Comparison of ENCODE assay signal across 1 cellular context in the genomic region with DNA sequence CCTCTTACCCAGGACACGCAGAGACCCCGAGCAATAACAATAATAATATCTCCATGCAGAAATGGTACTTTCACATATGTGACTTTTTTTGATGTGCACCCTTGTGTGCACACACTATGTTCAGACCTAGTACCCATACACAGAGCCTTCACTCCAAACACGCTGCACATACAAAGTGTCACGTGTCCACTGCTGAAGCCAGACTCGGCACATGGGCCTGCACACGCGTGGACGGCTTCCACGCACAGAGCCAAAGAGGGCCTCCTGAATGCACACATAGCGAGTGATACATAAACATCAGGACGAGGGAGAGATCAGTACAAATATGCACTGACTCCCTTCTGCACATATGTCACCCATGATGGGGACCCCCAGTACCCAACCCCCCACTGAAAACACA.
TF ChIP-seq lines count a peak whose summit lies in the region.

No MANE protein-coding gene starts in this region.

TF ChIP-seq in K562, 482 proteins besides CTCF, POLR2A, EP300 and RAD21:
- no peak for TF ChIP-seq ZNF644 (tag; IDR thresholded peaks at IDR 0.05; ENCODE audit: low read depth)
- no peak for TF ChIP-seq ZBTB7A (IDR thresholded peaks at IDR 0.05; ENCODE audit: borderline replicate concordance, control insufficient read depth, low read depth, low read length)
- TF ChIP-seq CBX1 (IDR thresholded peaks at IDR 0.05; ENCODE audit: low read depth) = no peak
- TF ChIP-seq, protein P1, sequence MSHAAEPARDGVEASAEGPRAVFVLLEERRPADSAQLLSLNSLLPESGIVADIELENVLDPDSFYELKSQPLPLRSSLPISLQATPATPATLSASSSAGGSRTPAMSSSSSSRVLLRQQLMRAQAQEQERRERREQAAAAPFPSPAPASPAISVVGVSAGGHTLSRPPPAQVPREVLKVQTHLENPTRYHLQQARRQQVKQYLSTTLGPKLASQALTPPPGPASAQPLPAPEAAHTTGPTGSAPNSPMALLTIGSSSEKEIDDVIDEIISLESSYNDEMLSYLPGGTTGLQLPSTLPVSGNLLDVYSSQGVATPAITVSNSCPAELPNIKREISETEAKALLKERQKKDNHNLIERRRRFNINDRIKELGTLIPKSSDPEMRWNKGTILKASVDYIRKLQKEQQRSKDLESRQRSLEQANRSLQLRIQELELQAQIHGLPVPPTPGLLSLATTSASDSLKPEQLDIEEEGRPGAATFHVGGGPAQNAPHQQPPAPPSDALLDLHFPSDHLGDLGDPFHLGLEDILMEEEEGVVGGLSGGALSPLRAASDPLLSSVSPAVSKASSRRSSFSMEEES (CRISPR knock-in tag; IDR thresholded peaks at IDR 0.05) = 0 out of 2 replicates have a peak, but pooled peaks have one; percentile 3
- TF ChIP-seq MTF1 (CRISPR knock-in tag; IDR thresholded peaks at IDR 0.05; ENCODE audit: borderline replicate concordance) = no peak
- TF ChIP-seq POLR2B (IDR thresholded peaks at IDR 0.05; ENCODE audit: low read depth, partially characterized antibody) = no peak
- TF ChIP-seq, protein P2, sequence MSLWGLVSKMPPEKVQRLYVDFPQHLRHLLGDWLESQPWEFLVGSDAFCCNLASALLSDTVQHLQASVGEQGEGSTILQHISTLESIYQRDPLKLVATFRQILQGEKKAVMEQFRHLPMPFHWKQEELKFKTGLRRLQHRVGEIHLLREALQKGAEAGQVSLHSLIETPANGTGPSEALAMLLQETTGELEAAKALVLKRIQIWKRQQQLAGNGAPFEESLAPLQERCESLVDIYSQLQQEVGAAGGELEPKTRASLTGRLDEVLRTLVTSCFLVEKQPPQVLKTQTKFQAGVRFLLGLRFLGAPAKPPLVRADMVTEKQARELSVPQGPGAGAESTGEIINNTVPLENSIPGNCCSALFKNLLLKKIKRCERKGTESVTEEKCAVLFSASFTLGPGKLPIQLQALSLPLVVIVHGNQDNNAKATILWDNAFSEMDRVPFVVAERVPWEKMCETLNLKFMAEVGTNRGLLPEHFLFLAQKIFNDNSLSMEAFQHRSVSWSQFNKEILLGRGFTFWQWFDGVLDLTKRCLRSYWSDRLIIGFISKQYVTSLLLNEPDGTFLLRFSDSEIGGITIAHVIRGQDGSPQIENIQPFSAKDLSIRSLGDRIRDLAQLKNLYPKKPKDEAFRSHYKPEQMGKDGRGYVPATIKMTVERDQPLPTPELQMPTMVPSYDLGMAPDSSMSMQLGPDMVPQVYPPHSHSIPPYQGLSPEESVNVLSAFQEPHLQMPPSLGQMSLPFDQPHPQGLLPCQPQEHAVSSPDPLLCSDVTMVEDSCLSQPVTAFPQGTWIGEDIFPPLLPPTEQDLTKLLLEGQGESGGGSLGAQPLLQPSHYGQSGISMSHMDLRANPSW (CRISPR knock-in tag; IDR thresholded peaks at IDR 0.05) = no peak
- TF ChIP-seq MAFK (IDR thresholded peaks at IDR 0.05; ENCODE audit: low read length) = no peak
- TF ChIP-seq LEF1 (IDR thresholded peaks at IDR 0.05) = no peak
- TF ChIP-seq, protein P3, sequence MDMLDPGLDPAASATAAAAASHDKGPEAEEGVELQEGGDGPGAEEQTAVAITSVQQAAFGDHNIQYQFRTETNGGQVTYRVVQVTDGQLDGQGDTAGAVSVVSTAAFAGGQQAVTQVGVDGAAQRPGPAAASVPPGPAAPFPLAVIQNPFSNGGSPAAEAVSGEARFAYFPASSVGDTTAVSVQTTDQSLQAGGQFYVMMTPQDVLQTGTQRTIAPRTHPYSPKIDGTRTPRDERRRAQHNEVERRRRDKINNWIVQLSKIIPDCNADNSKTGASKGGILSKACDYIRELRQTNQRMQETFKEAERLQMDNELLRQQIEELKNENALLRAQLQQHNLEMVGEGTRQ (CRISPR knock-in tag; IDR thresholded peaks at IDR 0.05) = 0 out of 2 replicates have a peak, but pooled peaks have one; percentile 2
TF ChIP-seq in K562: peak in this region for 2.
